Comparison of ENCODE assay signal across 27 cellular contexts in genomic region chr3:44055951-44056350, GRCh38.
DNase-seq lines count a peak whose midpoint lies in the region; ATAC-seq and TF ChIP-seq lines count a peak whose summit lies in the region.
"Had no signal": no experiment of that assay in that cellular context is flagged by ENCODE, and none has a peak within 500 bp of the region (broad histone marks: within the 10 kb centered on the region; RNA-seq: fewer than 3 reads in every experiment).

No MANE protein-coding gene starts in this region.

- no peak overlapping the region for H2BK120ac ChIP-seq in IMR-90 (ENCODE audit: low read depth, low read length)

- WGBS in IMR-90 (ENCODE audit: extremely low coverage in 2 of 2, insufficient read length in 1 of 2), 2 experiments, result no CpG with 5 or more reads among the region's 3 CpGs
- WGBS in prostate gland, result 76% methylated on average over 3 of the region's 3 CpGs

- H2AK9ac ChIP-seq in IMR-90 (replicated peaks; ENCODE audit: low read depth, low read length, poor library complexity), result no peak overlapping the region

- H3K4me1 ChIP-seq in IMR-90 (ENCODE audit: control insufficient read depth, insufficient read depth, low read length), result no peaks in the 10 kb centered on the region
- peaks cover 9% of the 10 kb centered on the region for H3K4me1 ChIP-seq in osteoblast (ENCODE audit: insufficient read depth, low read length)
- H3K4me1 ChIP-seq in prostate gland (replicated peaks), result no peaks in the 10 kb centered on the region

- intact Hi-C loops in IMR-90 (cut with micrococcal nuclease), result no loop called here
- intact Hi-C loops in prostate gland (cut with DNase I), result no loop called here

- no peak overlapping the region for H3K27ac ChIP-seq in IMR-90 (ENCODE audit: insufficient read depth, low read length)
- no peak overlapping the region for H3K27ac ChIP-seq in osteoblast (ENCODE audit: low read depth, low read length)
- no peak overlapping the region for H3K27ac ChIP-seq in prostate gland
- H3K27ac ChIP-seq: heart left ventricle, neural progenitor cell, SK-N-MC had no signal

- peak; percentile 71 for ATAC-seq in IMR-90 (ENCODE audit: low read depth)
- ATAC-seq in GM18873 (IDR thresholded peaks at IDR 0.05; ENCODE audit: low FRiP score, unreplicated experiment), result no peak
- ATAC-seq: heart left ventricle, T-helper 17 cell had no signal

- no peak overlapping the region for H3K56ac ChIP-seq in IMR-90 (ENCODE audit: extremely low read depth, insufficient read depth, low read length)

- no peak overlapping the region for H3K23ac ChIP-seq in IMR-90 (ENCODE audit: low read depth, low read length)

- BruUV-seq in IMR-90 (replicated peaks; lab: Mats Ljungman, UMichigan), result no TSS peak

- H3K18ac ChIP-seq in IMR-90 (ENCODE audit: low read depth, low read length), result no peak overlapping the region

- no peak overlapping the region for H4K5ac ChIP-seq in IMR-90 (ENCODE audit: low read depth, low read length)

- in situ Hi-C loops in IMR-90 (cut with MboI; ENCODE audit: low sequenced_read_pairs), result no loop called here

- no peak overlapping the region for H3K4me3 ChIP-seq in AG09309 (ENCODE audit: control insufficient read depth, low read depth, low read length)
- no peak overlapping the region for H3K4me3 ChIP-seq in IMR-90 (ENCODE audit: insufficient read depth, low read depth, low read length)
- H3K4me3 ChIP-seq in osteoblast (ENCODE audit: insufficient read depth, low read length), result no peak overlapping the region
- no peak overlapping the region for H3K4me3 ChIP-seq in prostate gland
- H3K4me3 ChIP-seq: heart left ventricle, neural progenitor cell, SK-N-MC had no signal

- no peak overlapping the region for H3K4ac ChIP-seq in IMR-90 (ENCODE audit: low read depth, low read length)

- no peak overlapping the region for H3K4me2 ChIP-seq in IMR-90 (ENCODE audit: low read depth, low read length)
- no peak overlapping the region for H3K4me2 ChIP-seq in osteoblast (ENCODE audit: insufficient read depth, low read length)
- H3K4me2 ChIP-seq: neural progenitor cell had no signal

- H2BK15ac ChIP-seq in IMR-90 (ENCODE audit: low read depth, low read length), result no peak overlapping the region

- no peak overlapping the region for H2AK5ac ChIP-seq in IMR-90 (ENCODE audit: low read depth, low read length)

- H4K20me1 ChIP-seq in IMR-90 (ENCODE audit: insufficient read depth, low read length) (no peaks in the 10 kb centered on the region), osteoblast (ENCODE audit: insufficient read depth, low read length) (no peaks in the 10 kb centered on the region)

- no peak overlapping the region for H2BK5ac ChIP-seq in IMR-90 (ENCODE audit: low read depth, low read length, poor library complexity, severe bottlenecking)

- H2AFZ ChIP-seq in IMR-90 (replicated peaks; ENCODE audit: low read length, poor library complexity), result no peak overlapping the region
- H2AFZ ChIP-seq in osteoblast (ENCODE audit: low read length), result no peak overlapping the region
- H2AFZ ChIP-seq: neural progenitor cell had no signal

- no peak overlapping the region for H3K9ac ChIP-seq in IMR-90 (ENCODE audit: low read depth, low read length)
- H3K9ac ChIP-seq: neural progenitor cell had no signal

- dilution Hi-C loops in IMR-90 (cut with HindIII; ENCODE audit: low sequenced_read_pairs, unreplicated experiment), result no loop called here

- POLR2A ChIA-PET in IMR-90 (lab: Charles Lee; ENCODE audit: unreplicated experiment), result no interaction called here

- H3K36me3 ChIP-seq in IMR-90 (ENCODE audit: control insufficient read depth, insufficient read depth, low read length) (no peaks in the 10 kb centered on the region), osteoblast (ENCODE audit: insufficient read depth, low read length) (no peaks in the 10 kb centered on the region), prostate gland (no peaks in the 10 kb centered on the region)
- H3K36me3 ChIP-seq: heart left ventricle, neural progenitor cell had no signal

- H4K91ac ChIP-seq in IMR-90 (ENCODE audit: insufficient read depth, low read depth, low read length), result no peak overlapping the region

- H3K79me2 ChIP-seq in osteoblast (ENCODE audit: insufficient read depth, low read length), result peaks cover 18% of the 10 kb centered on the region

- peaks cover 55% of the 10 kb centered on the region for H3K27me3 ChIP-seq in IMR-90 (ENCODE audit: control insufficient read depth, insufficient read depth, low read length)
- H3K27me3 ChIP-seq in osteoblast (ENCODE audit: insufficient read depth, low read length), result no peaks in the 10 kb centered on the region
- H3K27me3 ChIP-seq in prostate gland (replicated peaks; ENCODE audit: insufficient read depth), result no peaks in the 10 kb centered on the region
- H3K27me3 ChIP-seq: neural progenitor cell had no signal

- H3K79me1 ChIP-seq in IMR-90 (ENCODE audit: low read depth in 1 of 2, low read length in 2 of 2), result no peaks in the 10 kb centered on the region

- TF ChIP-seq POLR2A in IMR-90 (IDR thresholded peaks at IDR 0.05; ENCODE audit: low read depth, low read length), result no peak
- no peak for TF ChIP-seq POLR2A in prostate gland (IDR thresholded peaks at IDR 0.05)

- CTCF ChIA-PET in IMR-90 (lab: Yijun Ruan, JAX), result no interaction called here

- no peak for TF ChIP-seq RAD21 in IMR-90 (IDR thresholded peaks at IDR 0.05; ENCODE audit: low read length)

- H3K14ac ChIP-seq in IMR-90 (replicated peaks; ENCODE audit: low read depth, low read length), result no peak overlapping the region

- DNase-seq in AG09309 (ENCODE audit: low read depth) (peak; percentile 46), IMR-90 (peak; percentile 17), dedifferentiated amniotic fluid mesenchymal stem cell (ENCODE audit: extremely low spot score) (peak; percentile 31), osteoblast (ENCODE audit: insufficient read length, low spot score, missing footprints) (peak; percentile 76), activated T-cell treated with anti-CD3 and anti-CD28 coated beads for 4 hours (no peak), prostate gland (ENCODE audit: low spot score) (no peak), SKM-1 treated with dmso at 0.1 percent for 144 hours (lab: John Stamatoyannopoulos, UW; ENCODE audit: unreplicated experiment) (no peak)
- DNase-seq: activated CD4-positive, alpha-beta memory T cell treated with anti-CD3 and anti-CD28 coated beads for 36 hours; activated CD4-positive, CD25-positive, alpha-beta regulatory T cell treated with anti-CD3 and anti-CD28 coated beads, Interleukin-2, amount 50 U/mL, for 72 hours; activated CD8-positive, alpha-beta memory T cell treated with anti-CD3 and anti-CD28 coated beads, Interleukin-2, amount 50 U/mL, for 4 hours; activated naive CD4-positive, alpha-beta T cell treated with anti-CD3 and anti-CD28 coated beads, Interleukin-2, amount 50 U/mL, for 16 hours; anterior cingulate cortex; C1 segment of cervical spinal cord; cerebellar nuclear complex; COR-L47; DMS53; foreskin fibroblast; GF-D8; heart left ventricle; mammary epithelial cell; NCI-H146; NCI-H2107; NCI-H446; T-helper 17 cell had no signal

- no peaks in the 10 kb centered on the region for H3K9me1 ChIP-seq in IMR-90 (ENCODE audit: insufficient read depth, low read length)

- H4K8ac ChIP-seq in IMR-90 (ENCODE audit: low read depth in 2 of 2, low read length in 2 of 2), result no peak overlapping the region

- TF ChIP-seq CTCF in AG09309 (IDR thresholded peaks at IDR 0.05; ENCODE audit: control insufficient read depth, insufficient read depth, low read depth, low read length, missing control alignments), result no peak
- no peak for TF ChIP-seq CTCF in IMR-90 (conservative IDR thresholded peaks at IDR 0.05; ENCODE audit: low read depth, low read length)
- no peak for TF ChIP-seq CTCF in osteoblast (IDR thresholded peaks at IDR 0.05; ENCODE audit: extremely low read depth, low read depth, low read length)
- no peak for TF ChIP-seq CTCF in prostate gland (IDR thresholded peaks at IDR 0.05)

- H2BK20ac ChIP-seq in IMR-90 (ENCODE audit: low read depth, low read length), result no peak overlapping the region

- H3K9me3 ChIP-seq in IMR-90 (ENCODE audit: control insufficient read depth, insufficient read depth, low read length) (no peaks in the 10 kb centered on the region), osteoblast (ENCODE audit: low read depth, low read length) (no peaks in the 10 kb centered on the region), prostate gland (no peaks in the 10 kb centered on the region)
- H3K9me3 ChIP-seq: heart left ventricle had no signal

TF ChIP-seq in IMR-90, 13 proteins besides CTCF, POLR2A, EP300 and RAD21 (continues in another document):
- no peak for TF ChIP-seq MAFK (IDR thresholded peaks at IDR 0.05; ENCODE audit: low read depth, low read length)
- TF ChIP-seq BHLHE40 (IDR thresholded peaks at IDR 0.05; ENCODE audit: low read depth, low read length), result no peak
- no peak for TF ChIP-seq FOS (IDR thresholded peaks at IDR 0.05; ENCODE audit: low read depth, low read length)
- no peak for TF ChIP-seq RCOR1 (IDR thresholded peaks at IDR 0.05; ENCODE audit: insufficient replicate concordance, low read length)
- TF ChIP-seq MXI1 (IDR thresholded peaks at IDR 0.05; ENCODE audit: borderline replicate concordance, low read depth, low read length), result no peak
- no peak for TF ChIP-seq CEBPB (IDR thresholded peaks at IDR 0.05; ENCODE audit: low read depth, low read length)
- TF ChIP-seq SMC3 (IDR thresholded peaks at IDR 0.05; ENCODE audit: low read depth, low read length), result no peak
- TF ChIP-seq NFE2L2 (IDR thresholded peaks at IDR 0.05; ENCODE audit: low read depth, low read length), result no peak
- no peak for TF ChIP-seq RFX5 (IDR thresholded peaks at IDR 0.05; ENCODE audit: low read depth, low read length)
- TF ChIP-seq, protein P1, sequence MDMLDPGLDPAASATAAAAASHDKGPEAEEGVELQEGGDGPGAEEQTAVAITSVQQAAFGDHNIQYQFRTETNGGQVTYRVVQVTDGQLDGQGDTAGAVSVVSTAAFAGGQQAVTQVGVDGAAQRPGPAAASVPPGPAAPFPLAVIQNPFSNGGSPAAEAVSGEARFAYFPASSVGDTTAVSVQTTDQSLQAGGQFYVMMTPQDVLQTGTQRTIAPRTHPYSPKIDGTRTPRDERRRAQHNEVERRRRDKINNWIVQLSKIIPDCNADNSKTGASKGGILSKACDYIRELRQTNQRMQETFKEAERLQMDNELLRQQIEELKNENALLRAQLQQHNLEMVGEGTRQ (IDR thresholded peaks at IDR 0.05; ENCODE audit: low read depth, low read length), result no peak
- TF ChIP-seq ELK1 (IDR thresholded peaks at IDR 0.05; ENCODE audit: borderline replicate concordance, low read depth, low read length), result no peak
- TF ChIP-seq MAZ (IDR thresholded peaks at IDR 0.05; ENCODE audit: borderline replicate concordance, low read depth, low read length), result no peak

Comparison
In these comparisons a context has a peak if more than half of its experiments do, and no peak if none do; other contexts are left out.
1. DNase-seq: peak in AG09309 (single experiment), IMR-90 (single experiment), dedifferentiated amniotic fluid mesenchymal stem cell (single experiment) and osteoblast (single experiment); none in activated T-cell treated with anti-CD3 and anti-CD28 coated beads for 4 hours (single experiment), prostate gland (single experiment) and SKM-1 treated with dmso at 0.1 percent for 144 hours (single experiment).